22 cellular contexts compared by ENCODE assay signal in the genomic region with DNA sequence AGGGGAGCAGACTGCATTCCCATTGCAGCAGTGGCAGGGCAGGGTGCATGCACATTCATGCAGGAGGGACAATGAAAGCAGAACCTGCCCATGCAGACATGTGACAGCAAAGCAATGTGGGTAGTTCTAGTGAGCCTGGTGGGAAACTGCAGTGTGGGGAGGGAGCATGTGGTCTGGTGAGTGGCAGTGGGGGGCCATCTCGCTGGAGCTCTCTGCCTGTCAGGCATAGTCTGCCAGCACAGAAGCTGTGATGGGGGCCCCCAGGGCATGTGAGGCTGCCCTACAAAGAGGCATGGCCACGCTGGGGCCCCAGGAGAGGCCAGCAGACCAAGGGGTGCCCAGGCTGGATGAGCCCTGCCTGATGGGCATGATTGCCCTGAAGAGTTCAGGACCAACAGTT.
DNase-seq lines count a peak whose midpoint lies in the region; ATAC-seq, FAIRE-seq and TF ChIP-seq lines count a peak whose summit lies in the region.
"Had no signal": no experiment of that assay in that cellular context is flagged by ENCODE, and none has a peak within 500 bp of the region (broad histone marks: within the 10 kb centered on the region; RNA-seq: fewer than 3 reads in every experiment).

No MANE protein-coding gene starts in this region.

- H3K9me3 ChIP-seq in BLaER1 (peaks cover 10% of the 10 kb centered on the region; the same call in 1 of the 2 replicates), Loucy (ENCODE audit: insufficient read depth, low read depth, low read length) (no peaks in the 10 kb centered on the region), H1 (ENCODE audit: insufficient read depth in 2 of 2, low read depth in 1 of 2, low read length in 1 of 2) (no peaks in the 10 kb centered on the region), spleen (no peaks in the 10 kb centered on the region)
- H3K9me3 ChIP-seq: HAP-1, SJCRH30 had no signal

- no peaks in the 10 kb centered on the region for H3K79me1 ChIP-seq in H1 (ENCODE audit: low read depth, low read length)

- H3K9me3 Mint-ChIP-seq in nephron progenitor cell, result peaks cover 34% of the 10 kb centered on the region

- TF ChIP-seq CTCF in Loucy (conservative IDR thresholded peaks at IDR 0.05; ENCODE audit: low read length), result no peak
- TF ChIP-seq CTCF in H1 (IDR thresholded peaks at IDR 0.05; ENCODE audit: control extremely low read depth in 1 of 3, insufficient read depth in 1 of 3, low read depth in 1 of 3, low read length in 3 of 3), result no peak
- no peak for TF ChIP-seq CTCF in spleen (IDR thresholded peaks at IDR 0.05 in 8 of 11, conservative IDR thresholded peaks at IDR 0.05 in 3 of 11)
- TF ChIP-seq CTCF in nephron progenitor cell (IDR thresholded peaks at IDR 0.05), result no peak

- no peaks in the 10 kb centered on the region for H3K9me2 ChIP-seq in Loucy (replicated peaks; ENCODE audit: low read depth, low read length)

- H3F3A ChIP-seq in Loucy (ENCODE audit: low read depth), result no peaks in the 10 kb centered on the region

- no peak overlapping the region for H3K56ac ChIP-seq in H1 (replicated peaks; ENCODE audit: insufficient read length, low read depth, low read length)

- peaks cover 7% of the 10 kb centered on the region for H3K36me3 Mint-ChIP-seq in nephron progenitor cell (ENCODE audit: low read depth)
- H3K36me3 Mint-ChIP-seq: CD4-positive, CD25-positive, alpha-beta regulatory T cell had no signal

- FAIRE-seq in H1 (lab: Jason Lieb, UNC), result no peak
- FAIRE-seq: A204.1, GM12891, RCC 7860 had no signal

- H3K27me3 Mint-ChIP-seq in nephron progenitor cell (ENCODE audit: low read depth, poor library complexity), result peaks cover 3% of the 10 kb centered on the region
- H3K27me3 Mint-ChIP-seq: B cell; CD4-positive, CD25-positive, alpha-beta regulatory T cell had no signal

- H3K4me1 Mint-ChIP-seq in nephron progenitor cell, result peaks cover 22% of the 10 kb centered on the region

- H4K91ac ChIP-seq in H1 (replicated peaks; ENCODE audit: insufficient read length, low read length), result no peak overlapping the region

- no peak overlapping the region for H2BK12ac ChIP-seq in H1 (ENCODE audit: low read depth, low read length)

- POLR2A ChIA-PET in H1 (lab: Charles Lee; ENCODE audit: partially characterized antibody), result no interaction called here

- H3K4me2 ChIP-seq in BLaER1, result peak overlapping the region; percentile 79
- H3K4me2 ChIP-seq in Loucy (ENCODE audit: low read depth, low read length, poor library complexity, severe bottlenecking), result peak overlapping the region; percentile 51
- H3K4me2 ChIP-seq in H1 (ENCODE audit: insufficient read depth in 1 of 2, low read depth in 2 of 2, low read length in 2 of 2), result no peak overlapping the region

- no peak overlapping the region for H2BK15ac ChIP-seq in H1 (ENCODE audit: low read length)

- H2BK20ac ChIP-seq in H1 (ENCODE audit: low read length), result no peak overlapping the region

- H4K20me1 ChIP-seq in BLaER1 (no peaks in the 10 kb centered on the region), Loucy (ENCODE audit: insufficient read depth, low read length, poor library complexity, severe bottlenecking) (no peaks in the 10 kb centered on the region), H1 (replicated peaks in 1 of 2; ENCODE audit: control insufficient read depth in 1 of 2, insufficient read depth in 2 of 2, low read length in 2 of 2) (no peaks in the 10 kb centered on the region)

- TF ChIP-seq RAD21 in H1 (IDR thresholded peaks at IDR 0.05 in 1 of 2, conservative IDR thresholded peaks at IDR 0.05 in 1 of 2; ENCODE audit: low read depth in 2 of 2, low read length in 2 of 2), result no peak

- H3K27ac ChIP-seq in BLaER1 (peak overlapping the region; percentile 47), H1 (ENCODE audit: low read depth, low read length) (no peak overlapping the region), spleen (no peak overlapping the region)
- H3K27ac ChIP-seq: GM23248, SJCRH30 had no signal

- H3K36me3 ChIP-seq in BLaER1 (no peaks in the 10 kb centered on the region), Loucy (ENCODE audit: insufficient read depth, low read length) (no peaks in the 10 kb centered on the region), H1 (ENCODE audit: control insufficient read depth in 2 of 4, insufficient read depth in 4 of 4, low read length in 3 of 4) (no peaks in the 10 kb centered on the region), spleen (no peaks in the 10 kb centered on the region)
- H3K36me3 ChIP-seq: HAP-1, SJCRH30 had no signal

- H3K79me2 ChIP-seq in Loucy (ENCODE audit: insufficient read depth, low read length) (no peaks in the 10 kb centered on the region), H1 (ENCODE audit: control insufficient read depth in 1 of 2, insufficient read depth in 2 of 2, low read length in 2 of 2) (no peaks in the 10 kb centered on the region)

- H2BK120ac ChIP-seq in H1 (replicated peaks; ENCODE audit: low read depth, low read length), result no peak overlapping the region

- H3K18ac ChIP-seq in H1 (ENCODE audit: extremely low read depth, low read length), result no peak overlapping the region

- 45% methylated on average over 2 of the region's 2 CpGs; no CpG with 5 or more reads in 1 of the 2 experiments for WGBS in H1 (ENCODE audit: extremely low coverage in 1 of 2, insufficient coverage in 1 of 2, insufficient read length in 1 of 2, insufficient replicate concordance in 2 of 2, low coverage in 1 of 2, low lambda C conversion rate in 2 of 2, missing lambda C conversion rate in 1 of 2), 2 experiments
- 29 to 71% (median 62%) methylated on average over 1 to 2 of the region's 2 CpGs for WGBS in spleen, 5 donors

- H2BK5ac ChIP-seq in H1 (ENCODE audit: low read depth, low read length), result no peak overlapping the region

- DNase-seq in H1 (ENCODE audit: low read depth in 1 of 2, low spot score in 2 of 2), result no peak
- peak; percentile 51 for DNase-seq in spleen
- no peak for DNase-seq in DMS79 treated with DMSO at 0.1 percent for 48 hours (lab: John Stamatoyannopoulos, UW)
- no peak for DNase-seq in nephron progenitor cell
- DNase-seq in SW 1271 (lab: John Stamatoyannopoulos, UW), result no peak
- DNase-seq: CD4-positive, CD25-positive, alpha-beta regulatory T cell; GM23248; KG1; NCI-H187; NCI-H2227 treated with DMSO at 0.1 percent for 48 hours; NCI-H510A; NCI-H748 treated with DMSO at 0.1 percent for 48 hours; OCI-M1; SJCRH30 had no signal

- H3K4me3 ChIP-seq in BLaER1 (no peak overlapping the region), Loucy (ENCODE audit: low read length, poor library complexity, severe bottlenecking) (peak overlapping the region; percentile 21), H1 (ENCODE audit: extremely low read depth in 1 of 4, insufficient read depth in 2 of 4, low read depth in 3 of 4, low read length in 4 of 4) (no peak overlapping the region), spleen (no peak overlapping the region)
- H3K4me3 ChIP-seq: GM23248, HAP-1, SJCRH30 had no signal

- H2AK5ac ChIP-seq in H1 (ENCODE audit: low read depth, low read length), result no peak overlapping the region

- no peak overlapping the region for H3K4ac ChIP-seq in H1 (replicated peaks; ENCODE audit: insufficient read length, low read depth, low read length)

- H3K27ac Mint-ChIP-seq in nephron progenitor cell, result no peak overlapping the region
- H3K27ac Mint-ChIP-seq: B cell; CD4-positive, CD25-positive, alpha-beta regulatory T cell had no signal

- H3K4me1 ChIP-seq in BLaER1 (peaks cover 51% of the 10 kb centered on the region), Loucy (ENCODE audit: insufficient read depth, low read length, poor library complexity, severe bottlenecking) (peaks cover 46% of the 10 kb centered on the region), H1 (replicated peaks in 1 of 4; ENCODE audit: control insufficient read depth in 3 of 4, insufficient read depth in 4 of 4, low read length in 3 of 4) (peaks cover 2 to 5% (median 3%) of the 10 kb centered on the region in 4 experiments; a peak in 4 of 7 replicates), spleen (no peaks in the 10 kb centered on the region)
- H3K4me1 ChIP-seq: SJCRH30 had no signal

- H3K14ac ChIP-seq in H1 (ENCODE audit: insufficient read length), result peak overlapping the region; percentile 23

- H3K23me2 ChIP-seq in H1 (ENCODE audit: low read depth, low read length), result no peaks in the 10 kb centered on the region

- H3K9ac ChIP-seq in BLaER1 (no peak overlapping the region), Loucy (ENCODE audit: low read depth, low read length, poor library complexity, severe bottlenecking) (peak overlapping the region; percentile 38), H1 (replicated peaks in 1 of 4; ENCODE audit: extremely low read depth in 1 of 4, low read depth in 3 of 4, low read length in 3 of 4) (no peak overlapping the region)
- H3K9ac ChIP-seq: GM23248 had no signal

- H3K27me3 ChIP-seq in BLaER1 (no peaks in the 10 kb centered on the region), Loucy (ENCODE audit: insufficient read depth, low read length, poor library complexity, severe bottlenecking) (no peaks in the 10 kb centered on the region), H1 (replicated peaks in 1 of 4; ENCODE audit: control insufficient read depth in 3 of 4, extremely low read depth in 1 of 4, insufficient read depth in 3 of 4, low read length in 3 of 4) (no peaks in the 10 kb centered on the region), spleen (replicated peaks in 1 of 7) (no peaks in the 10 kb centered on the region)
- H3K27me3 ChIP-seq: SJCRH30 had no signal

- no peak for TF ChIP-seq EP300 in H1 (IDR thresholded peaks at IDR 0.05; ENCODE audit: borderline replicate concordance in 1 of 2, low read depth in 2 of 2, low read length in 2 of 2)

- no peak overlapping the region for H3K4me3 Mint-ChIP-seq in nephron progenitor cell
- H3K4me3 Mint-ChIP-seq: B cell had no signal

- CTCF ChIA-PET in H1 (lab: Charles Lee; ENCODE audit: partially characterized antibody), result interaction anchor here (1.0 to 2.4 kb wide), 2 partner anchors 17 to 105 kb away, joined by 3 to 6 read pairs; no protein-coding TSS in a partner anchor

- intact Hi-C loops in spleen (cut with DNase I; ENCODE audit: low total_unique reads), result no loop called here

- no peak overlapping the region for H4K5ac ChIP-seq in H1 (ENCODE audit: insufficient read length, low read depth, low read length)

- H3K23ac ChIP-seq in H1 (ENCODE audit: insufficient read length), result no peak overlapping the region

- TF ChIP-seq POLR2A in H1 (IDR thresholded peaks at IDR 0.05; ENCODE audit: control extremely low read depth in 1 of 2, low read depth in 2 of 2, low read length in 2 of 2) (no peak), spleen (IDR thresholded peaks at IDR 0.05) (no peak)

- no peak overlapping the region; the same call in 1 of the 2 replicates for H4K8ac ChIP-seq in H1 (ENCODE audit: extremely low read depth, insufficient read depth, low read length)

- no peak for ATAC-seq in HG02798 (IDR thresholded peaks at IDR 0.05; ENCODE audit: poor library complexity, unreplicated experiment)

- H2AFZ ChIP-seq in Loucy (ENCODE audit: low read length) (peak overlapping the region; percentile 14; the same call in 1 of the 2 replicates), H1 (ENCODE audit: low read length) (no peak overlapping the region)
- H2AFZ ChIP-seq: GM23248 had no signal

TF ChIP-seq in H1, 55 proteins besides CTCF, POLR2A, EP300 and RAD21 (continues in another document):
- TF ChIP-seq TEAD4 (IDR thresholded peaks at IDR 0.05; ENCODE audit: low read depth, low read length), result no peak
- TF ChIP-seq KDM4A (IDR thresholded peaks at IDR 0.05; ENCODE audit: low read depth, low read length, severe bottlenecking), result no peak
- no peak for TF ChIP-seq SP4 (IDR thresholded peaks at IDR 0.05; ENCODE audit: low read length)

Comparison
In these comparisons a context has a peak if more than half of its experiments do, and no peak if none do; other contexts are left out.
1. H3K4me2 ChIP-seq: peak in BLaER1 (single experiment) and Loucy (single experiment); none in H1 (0 of 2).